ENCODE assay signal across 1 cellular context in genomic region chr9:126342621-126343031, GRCh38.
A peak's percentile ranks its signal among the peaks of the same experiment; 100 is the strongest.
TF ChIP-seq lines count a peak whose summit lies in the region.

No MANE protein-coding gene starts in this region.

TF ChIP-seq in HepG2, 621 proteins besides CTCF, POLR2A, EP300 and RAD21 (continues in another document):
- TF ChIP-seq TEAD2 (CRISPR knock-in tag; IDR thresholded peaks at IDR 0.05) (no peak), ATF4 (CRISPR knock-in tag; IDR thresholded peaks at IDR 0.05) (no peak), ONECUT2 (CRISPR knock-in tag; IDR thresholded peaks at IDR 0.05) (0 out of 2 replicates have a peak, but pooled peaks have one; percentile 26), ZNF777 (CRISPR knock-in tag; IDR thresholded peaks at IDR 0.05) (no peak), ZBTB4 (CRISPR knock-in tag; IDR thresholded peaks at IDR 0.05; ENCODE audit: borderline replicate concordance) (0 out of 2 replicates have a peak, but pooled peaks have one; percentile 53), PHF5A (CRISPR knock-in tag; IDR thresholded peaks at IDR 0.05; ENCODE audit: low read depth, unreplicated experiment) (no peak), ZBTB33 (CRISPR knock-in tag; IDR thresholded peaks at IDR 0.05) (peak; percentile 82), ZNF605 (CRISPR knock-in tag; IDR thresholded peaks at IDR 0.05) (peak; percentile 57; the same call in 1 of the 2 replicates), TAF15 (IDR thresholded peaks at IDR 0.05; ENCODE audit: low read depth, low read length, poor library complexity, severe bottlenecking) (no peak), ZIK1 (CRISPR knock-in tag; IDR thresholded peaks at IDR 0.05; ENCODE audit: borderline replicate concordance, low read depth) (no peak), ZSCAN21 (CRISPR knock-in tag; IDR thresholded peaks at IDR 0.05; ENCODE audit: borderline replicate concordance) (no peak), THYN1 (CRISPR knock-in tag; IDR thresholded peaks at IDR 0.05; ENCODE audit: borderline replicate concordance, low read depth) (no peak), GLMP (CRISPR knock-in tag; IDR thresholded peaks at IDR 0.05; ENCODE audit: borderline replicate concordance) (no peak), BCL6 (CRISPR knock-in tag; IDR thresholded peaks at IDR 0.05) (peak; percentile 67), RAD51 (IDR thresholded peaks at IDR 0.05; ENCODE audit: borderline replicate concordance) (no peak), FLYWCH1 (CRISPR knock-in tag; IDR thresholded peaks at IDR 0.05) (no peak), ZBTB44 (CRISPR knock-in tag; IDR thresholded peaks at IDR 0.05) (no peak), ZNF569 (CRISPR knock-in tag; IDR thresholded peaks at IDR 0.05; ENCODE audit: borderline replicate concordance) (no peak), CREB3 (CRISPR knock-in tag; IDR thresholded peaks at IDR 0.05) (no peak), HNRNPUL1 (IDR thresholded peaks at IDR 0.05; ENCODE audit: low read depth, low read length) (no peak), ZNF550 (CRISPR knock-in tag; IDR thresholded peaks at IDR 0.05; ENCODE audit: borderline replicate concordance) (no peak), SKI (IDR thresholded peaks at IDR 0.05; ENCODE audit: partially characterized antibody) (peak; percentile 52), MTA1 (CRISPR knock-in tag; IDR thresholded peaks at IDR 0.05; ENCODE audit: borderline replicate concordance) (0 out of 2 replicates have a peak, but pooled peaks have one; percentile 40), KDM5A (IDR thresholded peaks at IDR 0.05; ENCODE audit: borderline replicate concordance, low read length) (no peak), CAMTA2 (CRISPR knock-in tag; IDR thresholded peaks at IDR 0.05; ENCODE audit: borderline replicate concordance) (no peak), HNF4G (IDR thresholded peaks at IDR 0.05; ENCODE audit: borderline replicate concordance, low read depth, low read length) (peak; percentile 13; the same call in 1 of the 2 replicates), HNF4G (CRISPR knock-in tag; IDR thresholded peaks at IDR 0.05; ENCODE audit: borderline replicate concordance, low read depth) (no peak), ZNF609 (CRISPR knock-in tag; IDR thresholded peaks at IDR 0.05; ENCODE audit: borderline replicate concordance) (no peak; the same call in 1 of the 2 replicates), SATB2 (CRISPR knock-in tag; IDR thresholded peaks at IDR 0.05) (no peak), FOXO1 (CRISPR knock-in tag; IDR thresholded peaks at IDR 0.05) (0 out of 2 replicates have a peak, but pooled peaks have one; percentile 14), THRA (CRISPR knock-in tag; IDR thresholded peaks at IDR 0.05; ENCODE audit: borderline replicate concordance) (no peak), NCOA2 (CRISPR knock-in tag; IDR thresholded peaks at IDR 0.05) (0 out of 2 replicates have a peak, but pooled peaks have one; percentile 31), DNMT3B (CRISPR knock-in tag; conservative IDR thresholded peaks at IDR 0.05) (no peak), RFX1 (IDR thresholded peaks at IDR 0.05) (no peak), SALL1 (CRISPR knock-in tag; IDR thresholded peaks at IDR 0.05) (peak; percentile 61; the same call in 1 of the 2 replicates), RARA (CRISPR knock-in tag; IDR thresholded peaks at IDR 0.05) (peak; percentile 32; the same call in 1 of the 2 replicates), TEAD3 (CRISPR knock-in tag; optimal IDR thresholded peaks at IDR 0.05; ENCODE audit: borderline replicate concordance) (peak; percentile 19), KMT2B (CRISPR knock-in tag; IDR thresholded peaks at IDR 0.05) (no peak), DRAP1 (CRISPR knock-in tag; IDR thresholded peaks at IDR 0.05) (no peak), ZNF556 (CRISPR knock-in tag; IDR thresholded peaks at IDR 0.05; ENCODE audit: borderline replicate concordance) (peak; percentile 10; the same call in 1 of the 2 replicates), ZNF264 (CRISPR knock-in tag; IDR thresholded peaks at IDR 0.05) (no peak), ZNF563 (CRISPR knock-in tag; IDR thresholded peaks at IDR 0.05) (no peak), ZNF33A (CRISPR knock-in tag; IDR thresholded peaks at IDR 0.05; ENCODE audit: borderline replicate concordance) (no peak), TGIF2 (CRISPR knock-in tag; IDR thresholded peaks at IDR 0.05) (no peak), HNF4A (CRISPR knock-in tag; IDR thresholded peaks at IDR 0.05) (peak; percentile 69), POGK (CRISPR knock-in tag; conservative IDR thresholded peaks at IDR 0.05) (no peak), ATF1 (CRISPR knock-in tag; IDR thresholded peaks at IDR 0.05) (no peak), ZBTB7B (CRISPR knock-in tag; IDR thresholded peaks at IDR 0.05) (0 out of 2 replicates have a peak, but pooled peaks have one; percentile 41), MED13 (CRISPR knock-in tag; IDR thresholded peaks at IDR 0.05) (no peak)
